Comparison of ENCODE assay signal across 1 cellular context in the genomic region with DNA sequence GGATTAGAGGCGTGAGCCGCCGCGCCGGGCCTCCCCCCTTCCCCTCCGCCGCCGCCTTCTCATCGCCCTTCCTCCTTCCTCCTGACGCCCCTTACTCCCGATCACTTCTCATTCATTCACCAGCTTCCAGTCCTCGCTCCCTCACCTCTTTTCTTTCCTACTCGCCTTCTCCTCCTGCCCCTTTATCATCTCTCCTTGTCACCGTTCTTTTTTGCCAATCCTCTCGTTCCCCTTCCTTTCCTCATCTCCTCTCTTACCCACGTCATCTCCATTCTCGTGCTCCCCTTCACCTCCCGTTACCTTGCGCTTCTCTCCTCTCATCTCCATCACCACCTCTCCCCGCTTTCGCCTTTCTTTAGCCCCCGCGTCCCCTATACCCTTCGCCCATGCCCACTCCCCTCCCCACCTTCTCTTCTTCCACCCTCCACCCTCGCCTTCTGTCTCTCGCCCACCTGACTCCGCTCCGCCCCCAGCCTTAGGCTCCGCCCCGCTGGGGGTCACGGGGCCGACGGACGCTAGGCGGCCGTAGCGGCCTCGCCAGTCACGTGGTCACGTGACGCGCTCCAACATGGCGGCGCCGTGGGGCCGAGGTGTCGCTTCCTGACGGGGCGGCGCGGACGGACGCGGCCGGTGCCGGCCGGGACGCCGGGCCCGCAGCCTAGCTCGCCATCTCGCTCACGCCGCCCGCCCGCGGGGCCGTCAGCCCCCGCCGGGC.
TF ChIP-seq lines count a peak whose summit lies in the region.

A gene (plus strand): TSS at position 544 of the 715 bp plus-strand sequence. CDS start 179 bp downstream, outside the sequence.

TF ChIP-seq in HepG2, 621 proteins besides CTCF, POLR2A, EP300 and RAD21 (continued from another document and continues in another):
- TF ChIP-seq MIXL1 (CRISPR knock-in tag; IDR thresholded peaks at IDR 0.05) (0 out of 2 replicates have a peak, but pooled peaks have one; percentile 5), CENPT (CRISPR knock-in tag; IDR thresholded peaks at IDR 0.05; ENCODE audit: low read depth) (no peak; the same call in 1 of the 2 replicates), HDAC1 (CRISPR knock-in tag; IDR thresholded peaks at IDR 0.05) (peak; percentile 92; the same call in 1 of the 2 replicates), ZNF75D (CRISPR knock-in tag; IDR thresholded peaks at IDR 0.05; ENCODE audit: borderline replicate concordance) (no peak), ZFP62 (CRISPR knock-in tag; IDR thresholded peaks at IDR 0.05) (no peak), RELA (CRISPR knock-in tag; IDR thresholded peaks at IDR 0.05) (no peak; the same call in 1 of the 2 replicates), SRF (IDR thresholded peaks at IDR 0.05; ENCODE audit: low read depth, low read length) (0 out of 2 replicates have a peak, but pooled peaks have one; percentile 14), TCF7L2 (IDR thresholded peaks at IDR 0.05; ENCODE audit: low read depth, low read length) (no peak), ZNF720 (CRISPR knock-in tag; IDR thresholded peaks at IDR 0.05) (no peak), REXO4 (CRISPR knock-in tag; IDR thresholded peaks at IDR 0.05; ENCODE audit: borderline replicate concordance) (no peak), MATR3 (CRISPR knock-in tag; IDR thresholded peaks at IDR 0.05) (no peak), HOXA3 (CRISPR knock-in tag; IDR thresholded peaks at IDR 0.05) (peak; percentile 99), ZNF598 (CRISPR knock-in tag; IDR thresholded peaks at IDR 0.05; ENCODE audit: borderline replicate concordance) (no peak), NFE2L1 (CRISPR knock-in tag; IDR thresholded peaks at IDR 0.05; ENCODE audit: borderline replicate concordance) (no peak), SRSF9 (IDR thresholded peaks at IDR 0.05; ENCODE audit: borderline replicate concordance, insufficient read depth, low read depth, low read length, poor library complexity, severe bottlenecking) (no peak), ONECUT2 (CRISPR knock-in tag; IDR thresholded peaks at IDR 0.05) (no peak; the same call in 1 of the 2 replicates), ZNF382 (CRISPR knock-in tag; IDR thresholded peaks at IDR 0.05; ENCODE audit: borderline replicate concordance) (no peak), MTF2 (CRISPR knock-in tag; IDR thresholded peaks at IDR 0.05; ENCODE audit: borderline replicate concordance) (no peak), AHR (CRISPR knock-in tag; IDR thresholded peaks at IDR 0.05) (0 out of 2 replicates have a peak, but pooled peaks have one; percentile 13), HOXD1 (CRISPR knock-in tag; IDR thresholded peaks at IDR 0.05) (peak; percentile 64), ZNF7 (CRISPR knock-in tag; IDR thresholded peaks at IDR 0.05) (no peak; the same call in 1 of the 2 replicates), ZFAT (CRISPR knock-in tag; conservative IDR thresholded peaks at IDR 0.05) (no peak), NFE2 (CRISPR knock-in tag; IDR thresholded peaks at IDR 0.05) (no peak)
- TF ChIP-seq, protein P1, sequence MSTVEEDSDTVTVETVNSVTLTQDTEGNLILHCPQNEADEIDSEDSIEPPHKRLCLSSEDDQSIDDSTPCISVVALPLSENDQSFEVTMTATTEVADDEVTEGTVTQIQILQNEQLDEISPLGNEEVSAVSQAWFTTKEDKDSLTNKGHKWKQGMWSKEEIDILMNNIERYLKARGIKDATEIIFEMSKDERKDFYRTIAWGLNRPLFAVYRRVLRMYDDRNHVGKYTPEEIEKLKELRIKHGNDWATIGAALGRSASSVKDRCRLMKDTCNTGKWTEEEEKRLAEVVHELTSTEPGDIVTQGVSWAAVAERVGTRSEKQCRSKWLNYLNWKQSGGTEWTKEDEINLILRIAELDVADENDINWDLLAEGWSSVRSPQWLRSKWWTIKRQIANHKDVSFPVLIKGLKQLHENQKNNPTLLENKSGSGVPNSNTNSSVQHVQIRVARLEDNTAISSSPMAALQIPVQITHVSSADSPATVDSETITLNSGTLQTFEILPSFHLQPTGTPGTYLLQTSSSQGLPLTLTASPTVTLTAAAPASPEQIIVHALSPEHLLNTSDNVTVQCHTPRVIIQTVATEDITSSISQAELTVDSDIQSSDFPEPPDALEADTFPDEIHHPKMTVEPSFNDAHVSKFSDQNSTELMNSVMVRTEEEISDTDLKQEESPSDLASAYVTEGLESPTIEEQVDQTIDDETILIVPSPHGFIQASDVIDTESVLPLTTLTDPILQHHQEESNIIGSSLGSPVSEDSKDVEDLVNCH (CRISPR knock-in tag; IDR thresholded peaks at IDR 0.05): no peak
- TF ChIP-seq, protein P2, sequence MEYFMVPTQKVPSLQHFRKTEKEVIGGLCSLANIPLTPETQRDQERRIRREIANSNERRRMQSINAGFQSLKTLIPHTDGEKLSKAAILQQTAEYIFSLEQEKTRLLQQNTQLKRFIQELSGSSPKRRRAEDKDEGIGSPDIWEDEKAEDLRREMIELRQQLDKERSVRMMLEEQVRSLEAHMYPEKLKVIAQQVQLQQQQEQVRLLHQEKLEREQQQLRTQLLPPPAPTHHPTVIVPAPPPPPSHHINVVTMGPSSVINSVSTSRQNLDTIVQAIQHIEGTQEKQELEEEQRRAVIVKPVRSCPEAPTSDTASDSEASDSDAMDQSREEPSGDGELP (IDR thresholded peaks at IDR 0.05; ENCODE audit: borderline replicate concordance, low read depth): peak; percentile 64; the same call in 1 of the 2 replicates
- TF ChIP-seq, protein P3, sequence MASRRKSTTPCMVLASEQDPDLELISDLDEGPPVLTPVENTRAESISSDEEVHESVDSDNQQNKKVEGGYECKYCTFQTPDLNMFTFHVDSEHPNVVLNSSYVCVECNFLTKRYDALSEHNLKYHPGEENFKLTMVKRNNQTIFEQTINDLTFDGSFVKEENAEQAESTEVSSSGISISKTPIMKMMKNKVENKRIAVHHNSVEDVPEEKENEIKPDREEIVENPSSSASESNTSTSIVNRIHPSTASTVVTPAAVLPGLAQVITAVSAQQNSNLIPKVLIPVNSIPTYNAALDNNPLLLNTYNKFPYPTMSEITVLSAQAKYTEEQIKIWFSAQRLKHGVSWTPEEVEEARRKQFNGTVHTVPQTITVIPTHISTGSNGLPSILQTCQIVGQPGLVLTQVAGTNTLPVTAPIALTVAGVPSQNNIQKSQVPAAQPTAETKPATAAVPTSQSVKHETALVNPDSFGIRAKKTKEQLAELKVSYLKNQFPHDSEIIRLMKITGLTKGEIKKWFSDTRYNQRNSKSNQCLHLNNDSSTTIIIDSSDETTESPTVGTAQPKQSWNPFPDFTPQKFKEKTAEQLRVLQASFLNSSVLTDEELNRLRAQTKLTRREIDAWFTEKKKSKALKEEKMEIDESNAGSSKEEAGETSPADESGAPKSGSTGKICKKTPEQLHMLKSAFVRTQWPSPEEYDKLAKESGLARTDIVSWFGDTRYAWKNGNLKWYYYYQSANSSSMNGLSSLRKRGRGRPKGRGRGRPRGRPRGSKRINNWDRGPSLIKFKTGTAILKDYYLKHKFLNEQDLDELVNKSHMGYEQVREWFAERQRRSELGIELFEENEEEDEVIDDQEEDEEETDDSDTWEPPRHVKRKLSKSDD (CRISPR knock-in tag; IDR thresholded peaks at IDR 0.05; ENCODE audit: low read depth): peak; percentile 94
- TF ChIP-seq, protein P4, sequence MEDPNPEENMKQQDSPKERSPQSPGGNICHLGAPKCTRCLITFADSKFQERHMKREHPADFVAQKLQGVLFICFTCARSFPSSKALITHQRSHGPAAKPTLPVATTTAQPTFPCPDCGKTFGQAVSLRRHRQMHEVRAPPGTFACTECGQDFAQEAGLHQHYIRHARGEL (CRISPR knock-in tag; IDR thresholded peaks at IDR 0.05): no peak
- TF ChIP-seq, protein P5, sequence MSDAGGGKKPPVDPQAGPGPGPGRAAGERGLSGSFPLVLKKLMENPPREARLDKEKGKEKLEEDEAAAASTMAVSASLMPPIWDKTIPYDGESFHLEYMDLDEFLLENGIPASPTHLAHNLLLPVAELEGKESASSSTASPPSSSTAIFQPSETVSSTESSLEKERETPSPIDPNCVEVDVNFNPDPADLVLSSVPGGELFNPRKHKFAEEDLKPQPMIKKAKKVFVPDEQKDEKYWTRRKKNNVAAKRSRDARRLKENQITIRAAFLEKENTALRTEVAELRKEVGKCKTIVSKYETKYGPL (CRISPR knock-in tag; IDR thresholded peaks at IDR 0.05): 0 out of 2 replicates have a peak, but pooled peaks have one; percentile 52
- TF ChIP-seq, protein P6, sequence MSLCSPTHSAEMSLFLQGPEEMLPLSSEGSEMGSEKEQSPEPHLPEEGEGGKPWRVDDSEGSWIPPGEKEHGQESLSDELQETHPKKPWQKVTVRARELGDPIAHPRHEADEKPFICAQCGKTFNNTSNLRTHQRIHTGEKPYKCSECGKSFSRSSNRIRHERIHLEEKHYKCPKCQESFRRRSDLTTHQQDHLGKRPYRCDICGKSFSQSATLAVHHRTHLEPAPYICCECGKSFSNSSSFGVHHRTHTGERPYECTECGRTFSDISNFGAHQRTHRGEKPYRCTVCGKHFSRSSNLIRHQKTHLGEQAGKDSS (CRISPR knock-in tag; IDR thresholded peaks at IDR 0.05; ENCODE audit: borderline replicate concordance, low read depth): peak; percentile 91
- TF ChIP-seq, protein P7, sequence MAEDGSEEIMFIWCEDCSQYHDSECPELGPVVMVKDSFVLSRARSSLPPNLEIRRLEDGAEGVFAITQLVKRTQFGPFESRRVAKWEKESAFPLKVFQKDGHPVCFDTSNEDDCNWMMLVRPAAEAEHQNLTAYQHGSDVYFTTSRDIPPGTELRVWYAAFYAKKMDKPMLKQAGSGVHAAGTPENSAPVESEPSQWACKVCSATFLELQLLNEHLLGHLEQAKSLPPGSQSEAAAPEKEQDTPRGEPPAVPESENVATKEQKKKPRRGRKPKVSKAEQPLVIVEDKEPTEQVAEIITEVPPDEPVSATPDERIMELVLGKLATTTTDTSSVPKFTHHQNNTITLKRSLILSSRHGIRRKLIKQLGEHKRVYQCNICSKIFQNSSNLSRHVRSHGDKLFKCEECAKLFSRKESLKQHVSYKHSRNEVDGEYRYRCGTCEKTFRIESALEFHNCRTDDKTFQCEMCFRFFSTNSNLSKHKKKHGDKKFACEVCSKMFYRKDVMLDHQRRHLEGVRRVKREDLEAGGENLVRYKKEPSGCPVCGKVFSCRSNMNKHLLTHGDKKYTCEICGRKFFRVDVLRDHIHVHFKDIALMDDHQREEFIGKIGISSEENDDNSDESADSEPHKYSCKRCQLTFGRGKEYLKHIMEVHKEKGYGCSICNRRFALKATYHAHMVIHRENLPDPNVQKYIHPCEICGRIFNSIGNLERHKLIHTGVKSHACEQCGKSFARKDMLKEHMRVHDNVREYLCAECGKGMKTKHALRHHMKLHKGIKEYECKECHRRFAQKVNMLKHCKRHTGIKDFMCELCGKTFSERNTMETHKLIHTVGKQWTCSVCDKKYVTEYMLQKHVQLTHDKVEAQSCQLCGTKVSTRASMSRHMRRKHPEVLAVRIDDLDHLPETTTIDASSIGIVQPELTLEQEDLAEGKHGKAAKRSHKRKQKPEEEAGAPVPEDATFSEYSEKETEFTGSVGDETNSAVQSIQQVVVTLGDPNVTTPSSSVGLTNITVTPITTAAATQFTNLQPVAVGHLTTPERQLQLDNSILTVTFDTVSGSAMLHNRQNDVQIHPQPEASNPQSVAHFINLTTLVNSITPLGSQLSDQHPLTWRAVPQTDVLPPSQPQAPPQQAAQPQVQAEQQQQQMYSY (CRISPR knock-in tag; IDR thresholded peaks at IDR 0.05): no peak
- TF ChIP-seq, protein P8, sequence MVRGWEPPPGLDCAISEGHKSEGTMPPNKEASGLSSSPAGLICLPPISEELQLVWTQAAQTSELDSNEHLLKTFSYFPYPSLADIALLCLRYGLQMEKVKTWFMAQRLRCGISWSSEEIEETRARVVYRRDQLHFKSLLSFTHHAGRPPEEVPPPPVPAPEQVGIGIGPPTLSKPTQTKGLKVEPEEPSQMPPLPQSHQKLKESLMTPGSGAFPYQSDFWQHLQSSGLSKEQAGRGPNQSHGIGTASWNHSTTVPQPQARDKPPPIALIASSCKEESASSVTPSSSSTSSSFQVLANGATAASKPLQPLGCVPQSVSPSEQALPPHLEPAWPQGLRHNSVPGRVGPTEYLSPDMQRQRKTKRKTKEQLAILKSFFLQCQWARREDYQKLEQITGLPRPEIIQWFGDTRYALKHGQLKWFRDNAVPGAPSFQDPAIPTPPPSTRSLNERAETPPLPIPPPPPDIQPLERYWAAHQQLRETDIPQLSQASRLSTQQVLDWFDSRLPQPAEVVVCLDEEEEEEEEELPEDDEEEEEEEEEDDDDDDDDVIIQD (CRISPR knock-in tag; IDR thresholded peaks at IDR 0.05; ENCODE audit: low read depth): peak; percentile 52; the same call in 1 of the 2 replicates
- TF ChIP-seq, protein P9, sequence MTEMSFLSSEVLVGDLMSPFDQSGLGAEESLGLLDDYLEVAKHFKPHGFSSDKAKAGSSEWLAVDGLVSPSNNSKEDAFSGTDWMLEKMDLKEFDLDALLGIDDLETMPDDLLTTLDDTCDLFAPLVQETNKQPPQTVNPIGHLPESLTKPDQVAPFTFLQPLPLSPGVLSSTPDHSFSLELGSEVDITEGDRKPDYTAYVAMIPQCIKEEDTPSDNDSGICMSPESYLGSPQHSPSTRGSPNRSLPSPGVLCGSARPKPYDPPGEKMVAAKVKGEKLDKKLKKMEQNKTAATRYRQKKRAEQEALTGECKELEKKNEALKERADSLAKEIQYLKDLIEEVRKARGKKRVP (CRISPR knock-in tag; IDR thresholded peaks at IDR 0.05): peak; percentile 4 to 86; a peak in 3 of 4 replicates
- TF ChIP-seq, protein P10, sequence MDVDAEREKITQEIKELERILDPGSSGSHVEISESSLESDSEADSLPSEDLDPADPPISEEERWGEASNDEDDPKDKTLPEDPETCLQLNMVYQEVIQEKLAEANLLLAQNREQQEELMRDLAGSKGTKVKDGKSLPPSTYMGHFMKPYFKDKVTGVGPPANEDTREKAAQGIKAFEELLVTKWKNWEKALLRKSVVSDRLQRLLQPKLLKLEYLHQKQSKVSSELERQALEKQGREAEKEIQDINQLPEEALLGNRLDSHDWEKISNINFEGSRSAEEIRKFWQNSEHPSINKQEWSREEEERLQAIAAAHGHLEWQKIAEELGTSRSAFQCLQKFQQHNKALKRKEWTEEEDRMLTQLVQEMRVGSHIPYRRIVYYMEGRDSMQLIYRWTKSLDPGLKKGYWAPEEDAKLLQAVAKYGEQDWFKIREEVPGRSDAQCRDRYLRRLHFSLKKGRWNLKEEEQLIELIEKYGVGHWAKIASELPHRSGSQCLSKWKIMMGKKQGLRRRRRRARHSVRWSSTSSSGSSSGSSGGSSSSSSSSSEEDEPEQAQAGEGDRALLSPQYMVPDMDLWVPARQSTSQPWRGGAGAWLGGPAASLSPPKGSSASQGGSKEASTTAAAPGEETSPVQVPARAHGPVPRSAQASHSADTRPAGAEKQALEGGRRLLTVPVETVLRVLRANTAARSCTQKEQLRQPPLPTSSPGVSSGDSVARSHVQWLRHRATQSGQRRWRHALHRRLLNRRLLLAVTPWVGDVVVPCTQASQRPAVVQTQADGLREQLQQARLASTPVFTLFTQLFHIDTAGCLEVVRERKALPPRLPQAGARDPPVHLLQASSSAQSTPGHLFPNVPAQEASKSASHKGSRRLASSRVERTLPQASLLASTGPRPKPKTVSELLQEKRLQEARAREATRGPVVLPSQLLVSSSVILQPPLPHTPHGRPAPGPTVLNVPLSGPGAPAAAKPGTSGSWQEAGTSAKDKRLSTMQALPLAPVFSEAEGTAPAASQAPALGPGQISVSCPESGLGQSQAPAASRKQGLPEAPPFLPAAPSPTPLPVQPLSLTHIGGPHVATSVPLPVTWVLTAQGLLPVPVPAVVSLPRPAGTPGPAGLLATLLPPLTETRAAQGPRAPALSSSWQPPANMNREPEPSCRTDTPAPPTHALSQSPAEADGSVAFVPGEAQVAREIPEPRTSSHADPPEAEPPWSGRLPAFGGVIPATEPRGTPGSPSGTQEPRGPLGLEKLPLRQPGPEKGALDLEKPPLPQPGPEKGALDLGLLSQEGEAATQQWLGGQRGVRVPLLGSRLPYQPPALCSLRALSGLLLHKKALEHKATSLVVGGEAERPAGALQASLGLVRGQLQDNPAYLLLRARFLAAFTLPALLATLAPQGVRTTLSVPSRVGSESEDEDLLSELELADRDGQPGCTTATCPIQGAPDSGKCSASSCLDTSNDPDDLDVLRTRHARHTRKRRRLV (CRISPR knock-in tag; IDR thresholded peaks at IDR 0.05): no peak
- TF ChIP-seq, protein P11, sequence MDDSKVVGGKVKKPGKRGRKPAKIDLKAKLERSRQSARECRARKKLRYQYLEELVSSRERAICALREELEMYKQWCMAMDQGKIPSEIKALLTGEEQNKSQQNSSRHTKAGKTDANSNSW (CRISPR knock-in tag; IDR thresholded peaks at IDR 0.05; ENCODE audit: borderline replicate concordance): no peak; the same call in 1 of the 2 replicates
